Comparison of ENCODE assay signal across 19 cellular contexts in genomic region chr1:196654271-196654670, GRCh38. TPM values are rescaled to one million over a fixed set of nuclear protein-coding genes. Genes with fewer than 3 reads are reported as not detected.
DNase-seq lines count a peak whose midpoint lies in the region; ATAC-seq and TF ChIP-seq lines count a peak whose summit lies in the region.
"Had no signal": no experiment of that assay in that cellular context is flagged by ENCODE, and none has a peak within 500 bp of the region (broad histone marks: within the 10 kb centered on the region; RNA-seq: fewer than 3 reads in every experiment).

No MANE protein-coding gene starts in this region.

- H3K9ac ChIP-seq in adipocyte (ENCODE audit: low read length): peak overlapping the region; percentile 83

- H3K9me3 Mint-ChIP-seq in Caco-2 (ENCODE audit: unreplicated experiment): no peaks in the 10 kb centered on the region
- H3K9me3 Mint-ChIP-seq: brain; naive thymus-derived CD8-positive, alpha-beta T cell had no signal

- CTCF ChIA-PET in Caco-2 (lab: Charles Lee): no interaction called here

- no peak for TF ChIP-seq POLR2A in gastrocnemius medialis (IDR thresholded peaks at IDR 0.05)

- H3K27me3 Mint-ChIP-seq in Caco-2 (ENCODE audit: insufficient read depth, unreplicated experiment): no peaks in the 10 kb centered on the region
- H3K27me3 Mint-ChIP-seq: brain had no signal

- DNase-seq in DMS114 treated with DMSO at 0.1 percent for 48 hours (lab: John Stamatoyannopoulos, UW; ENCODE audit: unreplicated experiment) (peak; percentile 49), adipocyte (ENCODE audit: low read depth) (peak; percentile 6), fibroblast of villous mesenchyme (ENCODE audit: low read depth) (no peak), gastrocnemius medialis (no peak), Caco-2 (no peak), Kasumi-1 (lab: John Stamatoyannopoulos, UW) (no peak)
- DNase-seq in stimulated activated CD4-positive, alpha-beta T cell treated with anti-CD3 and anti-CD28 coated beads, Interleukin-4, amount 100 ng/mL, for 1 hour: no peak
- DNase-seq: activated CD8-positive, alpha-beta memory T cell treated with anti-CD3 and anti-CD28 coated beads, Interleukin-2, amount 50 U/mL, for 4 hours; activated naive CD4-positive, alpha-beta T cell; DMS153; naive thymus-derived CD8-positive, alpha-beta T cell; NCI-H1694 treated with DMSO at 0.1 percent for 48 hours; SIG-M5; substantia nigra; T1000 had no signal

- H3K27me3 ChIP-seq in adipocyte (replicated peaks; ENCODE audit: control insufficient read depth, insufficient read depth, low read length) (no peaks in the 10 kb centered on the region), gastrocnemius medialis (no peaks in the 10 kb centered on the region), Caco-2 (replicated peaks; ENCODE audit: control insufficient read depth, insufficient read depth, low read length) (no peaks in the 10 kb centered on the region)

- ATAC-seq in gastrocnemius medialis (no peak), HG03460 (IDR thresholded peaks at IDR 0.05; ENCODE audit: unreplicated experiment) (no peak)
- ATAC-seq: naive thymus-derived CD8-positive, alpha-beta T cell had no signal

- H3K9me3 ChIP-seq in adipocyte (ENCODE audit: control insufficient read depth, low read length) (no peaks in the 10 kb centered on the region), gastrocnemius medialis (no peaks in the 10 kb centered on the region), Caco-2 (no peaks in the 10 kb centered on the region)

- in situ Hi-C loops in gastrocnemius medialis (cut with MboI; ENCODE audit: low sequenced_read_pairs in 4 of 4): loop anchor here in 1 of 4 donors (25.0 kb wide), 2 partner anchors 292 to 492 kb away; no protein-coding TSS in a partner anchor

- H3K27ac Mint-ChIP-seq in Caco-2 (ENCODE audit: unreplicated experiment): no peak overlapping the region
- H3K27ac Mint-ChIP-seq: naive thymus-derived CD8-positive, alpha-beta T cell had no signal

- H3K36me3 Mint-ChIP-seq in Caco-2 (ENCODE audit: insufficient read depth, unreplicated experiment): no peaks in the 10 kb centered on the region
- H3K36me3 Mint-ChIP-seq: brain; naive thymus-derived CD8-positive, alpha-beta T cell had no signal

- POLR2A ChIA-PET in Caco-2 (lab: Charles Lee): no interaction called here

- H3K4me3 ChIP-seq in adipocyte (ENCODE audit: low read length) (peak overlapping the region; percentile 83), fibroblast of villous mesenchyme (ENCODE audit: low read depth, low read length) (peak overlapping the region; percentile 50), gastrocnemius medialis (peak overlapping the region in 3 of 4 donors; percentile 17 to 35 (median 35)), Caco-2 (ENCODE audit: low read depth, low read length) (no peak overlapping the region)

- peaks cover 23% of the 10 kb centered on the region for H3K4me1 ChIP-seq in adipocyte (ENCODE audit: control insufficient read depth, insufficient read depth, low read length)
- H3K4me1 ChIP-seq in gastrocnemius medialis: peaks cover 7 to 13% of the 10 kb centered on the region in 2 donors
- no peaks in the 10 kb centered on the region for H3K4me1 ChIP-seq in Caco-2

- H3K36me3 ChIP-seq in adipocyte (ENCODE audit: control insufficient read depth, insufficient read depth, low read length, severe bottlenecking) (no peaks in the 10 kb centered on the region), gastrocnemius medialis (no peaks in the 10 kb centered on the region), Caco-2 (ENCODE audit: control insufficient read depth, insufficient read depth, low read length) (no peaks in the 10 kb centered on the region)

- no TSS peak for BruUV-seq in Caco-2 (replicated peaks; lab: Mats Ljungman, UMichigan)

- no peaks in the 10 kb centered on the region for H3K4me1 Mint-ChIP-seq in Caco-2 (ENCODE audit: low read depth, unreplicated experiment)

- H3K27ac ChIP-seq in gastrocnemius medialis: peak overlapping the region in 2 of 4 donors; percentile 3 to 10

- no peak overlapping the region for H3K4me3 Mint-ChIP-seq in Caco-2 (ENCODE audit: unreplicated experiment)
- H3K4me3 Mint-ChIP-seq: naive thymus-derived CD8-positive, alpha-beta T cell had no signal

- TF ChIP-seq CTCF in fibroblast of villous mesenchyme (IDR thresholded peaks at IDR 0.05; ENCODE audit: insufficient read depth, low read depth, low read length) (no peak), gastrocnemius medialis (IDR thresholded peaks at IDR 0.05 in 4 of 5, conservative IDR thresholded peaks at IDR 0.05 in 1 of 5) (no peak), Caco-2 (IDR thresholded peaks at IDR 0.05; ENCODE audit: insufficient read depth in 1 of 2, low read depth in 1 of 2, low read length in 1 of 2, severe bottlenecking in 1 of 2, unreplicated experiment in 1 of 2) (no peak)

- intact Hi-C loops in gastrocnemius medialis (cut with DNase I; ENCODE audit: low total_unique reads) (no loop called here), Caco-2 (cut with micrococcal nuclease; ENCODE audit: unreplicated experiment) (no loop called here)

RNA-seq across cellular contexts. Expression of gene CFH, which starts 2.4 kb away (rescaled TPM):
- 28.3 and 99.3 TPM in 2 replicates for total RNA-seq in fibroblast of villous mesenchyme
- total RNA-seq in gastrocnemius medialis: 10 to 100 TPM; 12.2 to 35.1 (median 24.3) TPM
- total RNA-seq in Caco-2 (2022): not detected in 2 replicates
- total RNA-seq: H1 had no signal

RNA-seq across cellular contexts. Expression of gene KCNT2, which starts 46.0 kb away (rescaled TPM):
- total RNA-seq in fibroblast of villous mesenchyme: 3.2 and 7.3 TPM in 2 replicates
- under 1 TPM in 3 of 4 donors, not detected in 1; 0.35 to 0.88 (median 0.51) TPM for total RNA-seq in gastrocnemius medialis
- total RNA-seq in Caco-2 (2022): not detected in 2 replicates
- total RNA-seq: HT1080; naive thymus-derived CD8-positive, alpha-beta T cell had no signal

Comparison
In these comparisons a context has a peak if more than half of its experiments do, and no peak if none do; other contexts are left out.
1. DNase-seq: peak in DMS114 treated with DMSO at 0.1 percent for 48 hours (single experiment) and adipocyte (single experiment); none in fibroblast of villous mesenchyme (single experiment), gastrocnemius medialis (0 of 2), Caco-2 (0 of 2), stimulated activated CD4-positive, alpha-beta T cell treated with anti-CD3 and anti-CD28 coated beads, Interleukin-4, amount 100 ng/mL, for 1 hour (single experiment) and Kasumi-1 (0 of 2).
2. RNA of gene CFH, which starts 2.4 kb away (total RNA-seq): 28.3 to 99.3 TPM in fibroblast of villous mesenchyme and 12.2 to 35.1 TPM in gastrocnemius medialis; not detected in Caco-2; every median in the first group is over 10 times any median in the second.